10 cellular contexts compared by ENCODE assay signal in genomic region chr13:59458908-59459579, GRCh38.
DNase-seq lines count a peak whose midpoint lies in the region; ATAC-seq and TF ChIP-seq lines count a peak whose summit lies in the region.
"Had no signal": no experiment of that assay in that cellular context is flagged by ENCODE, and none has a peak within 500 bp of the region (broad histone marks: within the 10 kb centered on the region; RNA-seq: fewer than 3 reads in every experiment).

No MANE protein-coding gene starts in this region.

- no peaks in the 10 kb centered on the region for H3K27me3 ChIP-seq in transverse colon
- H3K27me3 ChIP-seq: neutrophil, vagina had no signal

- TF ChIP-seq CTCF in transverse colon (IDR thresholded peaks at IDR 0.05) = no peak

- no peak overlapping the region for H3K4me3 ChIP-seq in transverse colon
- H3K4me3 ChIP-seq: vagina had no signal

- no peak for ATAC-seq in HG03159 (IDR thresholded peaks at IDR 0.05; ENCODE audit: unreplicated experiment)

- no peaks in the 10 kb centered on the region for H3K9me3 ChIP-seq in transverse colon
- H3K9me3 ChIP-seq: neutrophil, vagina had no signal

- 65 to 73% methylated on average over 5 to 9 of the region's 9 CpGs for WGBS in transverse colon (ENCODE audit: low coverage in 1 of 2), 2 donors

- DNase-seq in H4 (ENCODE audit: low spot score) (peak; percentile 73), RPMI8226 (peak; percentile 37), fibroblast of the conjunctiva (ENCODE audit: low read depth) (peak; percentile 65), renal cortical epithelial cell (ENCODE audit: low read depth) (peak; percentile 52), transverse colon (no peak), NCI-H446 treated with DMSO at 0.1 percent for 48 hours (lab: John Stamatoyannopoulos, UW) (no peak)
- DNase-seq in activated CD4-positive, alpha-beta T cell treated with anti-CD3 and anti-CD28 coated beads, Interleukin-2, amount 50 U/mL, for 4 hours = no peak

- H3K4me1 ChIP-seq in transverse colon = no peaks in the 10 kb centered on the region
- H3K4me1 ChIP-seq: vagina had no signal

- no peak for TF ChIP-seq POLR2A in transverse colon (IDR thresholded peaks at IDR 0.05)

- H3K36me3 ChIP-seq in transverse colon = no peaks in the 10 kb centered on the region
- H3K36me3 ChIP-seq: neutrophil, vagina had no signal

- no peak for TF ChIP-seq EP300 in transverse colon (IDR thresholded peaks at IDR 0.05; ENCODE audit: low read depth)

- H3K27ac ChIP-seq in transverse colon = no peak overlapping the region
- H3K27ac ChIP-seq: neutrophil, vagina had no signal

- in situ Hi-C loops in transverse colon (cut with MboI; ENCODE audit: low pct_ligation_motif_present in 1 of 4, low pct_unique_long_range_greater_than_20kb in 1 of 4, low sequenced_read_pairs in 3 of 4) = no loop called here

- intact Hi-C loops in transverse colon (cut with DNase I; ENCODE audit: low total_unique reads) = no loop called here

Comparison
In these comparisons a context has a peak if more than half of its experiments do, and no peak if none do; other contexts are left out.
1. DNase-seq: peak in H4 (single experiment), RPMI8226 (single experiment), fibroblast of the conjunctiva (single experiment) and renal cortical epithelial cell (single experiment); none in transverse colon (single experiment), NCI-H446 treated with DMSO at 0.1 percent for 48 hours (single experiment) and activated CD4-positive, alpha-beta T cell treated with anti-CD3 and anti-CD28 coated beads, Interleukin-2, amount 50 U/mL, for 4 hours (0 of 2).